11 cellular contexts compared by ENCODE assay signal in genomic region chr19:10758978-10759377, GRCh38. TPM values are rescaled to one million over a fixed set of nuclear protein-coding genes. Genes with fewer than 3 reads are reported as not detected.
DNase-seq lines count a peak whose midpoint lies in the region; ATAC-seq, FAIRE-seq and TF ChIP-seq lines count a peak whose summit lies in the region.
"Had no signal": no experiment of that assay in that cellular context is flagged by ENCODE, and none has a peak within 500 bp of the region (broad histone marks: within the 10 kb centered on the region; RNA-seq: fewer than 3 reads in every experiment).

No MANE protein-coding gene starts in this region.

- H3K4me3 Mint-ChIP-seq in GM23338, result no peak overlapping the region; the same call in 2 of the 3 replicates

- no peak for FAIRE-seq in GM12891 (lab: Jason Lieb, UNC)

- H3K9me3 ChIP-seq in BLaER1 treated with 17β-estradiol and CSF1 and Interleukin-3, amounts not matched to agents 10 nM and 100 nM (replicated peaks in 1 of 11), result peaks cover 0 to 17% (median 13%) of the 10 kb centered on the region in 11 experiments; a peak in 16 of 22 replicates
- H3K9me3 ChIP-seq in mucosa of rectum (ENCODE audit: control insufficient read depth in 2 of 2, low read length in 2 of 2), result no peaks in the 10 kb centered on the region
- H3K9me3 ChIP-seq: tibial artery had no signal

- H3K36me3 ChIP-seq in BLaER1 treated with 17β-estradiol and CSF1 and Interleukin-3, amounts not matched to agents 10 nM and 100 nM, result peaks cover 22 to 75% (median 68%) of the 10 kb centered on the region in 11 experiments
- no peaks in the 10 kb centered on the region for H3K36me3 ChIP-seq in GM23338 (ENCODE audit: insufficient read depth)
- peaks cover 21 to 22% of the 10 kb centered on the region in 2 donors for H3K36me3 ChIP-seq in mucosa of rectum (ENCODE audit: control insufficient read depth in 2 of 2, insufficient read depth in 2 of 2, low read length in 2 of 2)

- no peaks in the 10 kb centered on the region for H3K9me3 Mint-ChIP-seq in GM23338
- no peaks in the 10 kb centered on the region for H3K9me3 Mint-ChIP-seq in activated naive CD4-positive, alpha-beta T cell treated with anti-CD3 and anti-CD28 coated beads, Interleukin-2, amount 50 U/mL, for 72 hours

- H3K36me3 Mint-ChIP-seq in GM23338 (ENCODE audit: low read depth), result peaks cover 24% of the 10 kb centered on the region
- H3K36me3 Mint-ChIP-seq in activated naive CD4-positive, alpha-beta T cell treated with anti-CD3 and anti-CD28 coated beads, Interleukin-2, amount 50 U/mL, for 72 hours, result peaks cover 7 to 29% of the 10 kb centered on the region in 2 donors

- H4K20me1 ChIP-seq in BLaER1 treated with 17β-estradiol and CSF1 and Interleukin-3, amounts not matched to agents 10 nM and 100 nM, result peaks cover 0 to 74% (median 0%) of the 10 kb centered on the region in 11 experiments; a peak in 5 of 22 replicates
- peaks cover 13% of the 10 kb centered on the region; the same call in 1 of the 2 replicates for H4K20me1 ChIP-seq in GM23338 (replicated peaks; ENCODE audit: insufficient read depth)

- peaks cover 12% of the 10 kb centered on the region; the same call in 1 of the 2 replicates for H3F3A ChIP-seq in GM23338 (replicated peaks; ENCODE audit: low read depth)

- H3K9me2 ChIP-seq in GM23338 (ENCODE audit: insufficient read depth), result no peaks in the 10 kb centered on the region

- peak overlapping the region; percentile 47 to 89 (median 84) for H3K4me2 ChIP-seq in BLaER1 treated with 17β-estradiol and CSF1 and Interleukin-3, amounts not matched to agents 10 nM and 100 nM
- H3K4me2 ChIP-seq in GM23338, result no peak overlapping the region

- ATAC-seq in GM23338 (no peak), HG03521 (IDR thresholded peaks at IDR 0.05; ENCODE audit: unreplicated experiment) (no peak)
- ATAC-seq in activated naive CD4-positive, alpha-beta T cell treated with anti-CD3 and anti-CD28 coated beads, Interleukin-2, amount 50 U/mL, for 72 hours, result no peak

- peak overlapping the region; percentile 2 to 91 (median 85); a peak in 21 of 22 replicates for H3K9ac ChIP-seq in BLaER1 treated with 17β-estradiol and CSF1 and Interleukin-3, amounts not matched to agents 10 nM and 100 nM
- H3K9ac ChIP-seq in mucosa of rectum (ENCODE audit: low read depth in 1 of 2, low read length in 2 of 2), result peak overlapping the region; percentile 33 to 48

- H3K27me3 Mint-ChIP-seq in GM23338 (ENCODE audit: insufficient read depth, low read depth, poor library complexity), result peaks cover 12% of the 10 kb centered on the region

- peaks cover 17% of the 10 kb centered on the region for H3K79me2 ChIP-seq in GM23338 (replicated peaks; ENCODE audit: insufficient read depth)

- no peak overlapping the region for H2AFZ ChIP-seq in GM23338

- TF ChIP-seq POLR2A in GM12891 (IDR thresholded peaks at IDR 0.05; ENCODE audit: low read depth, low read length), result no peak

- no peak for TF ChIP-seq CTCF in GM23338 (conservative IDR thresholded peaks at IDR 0.05; ENCODE audit: low read depth in 2 of 2)

- peak overlapping the region; percentile 66; the same call in 1 of the 2 replicates for H3K27ac Mint-ChIP-seq in GM23338
- peak overlapping the region; percentile 87 to 91 for H3K27ac Mint-ChIP-seq in activated naive CD4-positive, alpha-beta T cell treated with anti-CD3 and anti-CD28 coated beads, Interleukin-2, amount 50 U/mL, for 72 hours

- H3K4me1 ChIP-seq in BLaER1 treated with 17β-estradiol and CSF1 and Interleukin-3, amounts not matched to agents 10 nM and 100 nM, result peaks cover 89 to 96% (median 92%) of the 10 kb centered on the region in 10 experiments
- H3K4me1 ChIP-seq in GM23338 (ENCODE audit: insufficient read depth) (no peaks in the 10 kb centered on the region; the same call in 1 of the 2 replicates), mucosa of rectum (ENCODE audit: control insufficient read depth in 2 of 2, insufficient read depth in 2 of 2, low read length in 2 of 2) (peaks cover 50 to 51% of the 10 kb centered on the region in 2 donors)

- peak overlapping the region; percentile 12 to 99 (median 97); a peak in 21 of 22 replicates for H3K27ac ChIP-seq in BLaER1 treated with 17β-estradiol and CSF1 and Interleukin-3, amounts not matched to agents 10 nM and 100 nM
- H3K27ac ChIP-seq in GM23338 (ENCODE audit: low read depth) (no peak overlapping the region), mucosa of rectum (ENCODE audit: low read depth in 2 of 2, low read length in 2 of 2) (peak overlapping the region; percentile 84 to 87)
- H3K27ac ChIP-seq: tibial artery had no signal

- DNase-seq in GM23338 (ENCODE audit: low spot score) (no peak), globus pallidus (ENCODE audit: low spot score) (no peak), GM12891 (ENCODE audit: insufficient read length, low spot score) (no peak), cerebellar nuclear complex (lab: John Stamatoyannopoulos, UW) (no peak)
- DNase-seq in activated naive CD4-positive, alpha-beta T cell treated with anti-CD3 and anti-CD28 coated beads, Interleukin-2, amount 50 U/mL, for 72 hours (ENCODE audit: low spot score in 2 of 2), result no peak
- DNase-seq: Calu3, NCI-H748 treated with DMSO at 0.1 percent for 48 hours had no signal

- H3K4me1 Mint-ChIP-seq in GM23338, result peaks cover 27% of the 10 kb centered on the region

- H3K27me3 ChIP-seq in BLaER1 treated with 17β-estradiol and CSF1 and Interleukin-3, amounts not matched to agents 10 nM and 100 nM, result no peaks in the 10 kb centered on the region
- H3K27me3 ChIP-seq in GM23338 (ENCODE audit: insufficient read depth) (no peaks in the 10 kb centered on the region), mucosa of rectum (ENCODE audit: control insufficient read depth in 2 of 2, insufficient read depth in 2 of 2, low read length in 2 of 2) (no peaks in the 10 kb centered on the region)
- H3K27me3 ChIP-seq: tibial artery had no signal

- peak overlapping the region in 4 of 10 experiments; percentile 16 to 40 (median 28); a peak in 2 of 20 replicates for H3K4me3 ChIP-seq in BLaER1 treated with 17β-estradiol and CSF1 and Interleukin-3, amounts not matched to agents 10 nM and 100 nM
- H3K4me3 ChIP-seq in GM23338 (no peak overlapping the region), mucosa of rectum (ENCODE audit: low read length in 2 of 2) (peak overlapping the region in 1 of 2 donors; percentile 39)
- H3K4me3 ChIP-seq: tibial artery had no signal

TF ChIP-seq in GM23338, 12 proteins besides CTCF, POLR2A, EP300 and RAD21:
- TF ChIP-seq ZNF114 (CRISPR knock-in tag; IDR thresholded peaks at IDR 0.05) (no peak), POLR2AphosphoS5 (IDR thresholded peaks at IDR 0.05; ENCODE audit: low read depth) (no peak), EZH2phosphoT487 (IDR thresholded peaks at IDR 0.05; ENCODE audit: unreplicated experiment) (no peak)
TF ChIP-seq in GM23338: peak in this region for 0.

TF ChIP-seq in GM12891, 5 proteins besides CTCF, POLR2A, EP300 and RAD21:
- no peak for TF ChIP-seq POLR2AphosphoS5 (IDR thresholded peaks at IDR 0.05; ENCODE audit: low read depth, low read length)
- no peak for TF ChIP-seq PAX5 (IDR thresholded peaks at IDR 0.05; ENCODE audit: insufficient read depth, low read length, severe bottlenecking)
- no peak for TF ChIP-seq SPI1 (IDR thresholded peaks at IDR 0.05; ENCODE audit: low read depth, low read length)
- no peak for TF ChIP-seq TAF1 (IDR thresholded peaks at IDR 0.05; ENCODE audit: low read depth, low read length)
- no peak for TF ChIP-seq POU2F2 (IDR thresholded peaks at IDR 0.05; ENCODE audit: low read depth, low read length)

RNA-seq across cellular contexts. Expression of gene DNM2, which starts 41.1 kb away (rescaled TPM):
- total RNA-seq in GM23338 (2014; rRNA removed; shearing (Covaris generic)), result 107 and 138 TPM in 2 replicates
- polyA plus RNA-seq in GM23338 (2016; fragmentation: Nextera tagmentation; extraction: Ambion mirVana), result 40.0 and 40.7 TPM in 2 replicates
- 100 to 1,000 TPM; 191 to 219 TPM for total RNA-seq in activated naive CD4-positive, alpha-beta T cell treated with anti-CD3 and anti-CD28 coated beads, Interleukin-2, amount 50 U/mL, for 72 hours
- polyA plus RNA-seq in GM12891 (2012; ENCODE audit: low read depth, missing spikeins), result 78.4 TPM

RNA-seq across cellular contexts. Expression of gene QTRT1, which starts 57.7 kb away (rescaled TPM):
- total RNA-seq in GM23338 (2014; rRNA removed; shearing (Covaris generic)), result 54.5 and 61.2 TPM in 2 replicates
- 77.4 and 83.5 TPM in 2 replicates for polyA plus RNA-seq in GM23338 (2016; fragmentation: Nextera tagmentation; extraction: Ambion mirVana)
- total RNA-seq in activated naive CD4-positive, alpha-beta T cell treated with anti-CD3 and anti-CD28 coated beads, Interleukin-2, amount 50 U/mL, for 72 hours, result 10 to 100 TPM; 47.4 to 48.4 TPM
- 50.4 TPM for polyA plus RNA-seq in GM12891 (2012; ENCODE audit: low read depth, missing spikeins)
